ENCODE assay signal across 7 cellular contexts in the genomic region with DNA sequence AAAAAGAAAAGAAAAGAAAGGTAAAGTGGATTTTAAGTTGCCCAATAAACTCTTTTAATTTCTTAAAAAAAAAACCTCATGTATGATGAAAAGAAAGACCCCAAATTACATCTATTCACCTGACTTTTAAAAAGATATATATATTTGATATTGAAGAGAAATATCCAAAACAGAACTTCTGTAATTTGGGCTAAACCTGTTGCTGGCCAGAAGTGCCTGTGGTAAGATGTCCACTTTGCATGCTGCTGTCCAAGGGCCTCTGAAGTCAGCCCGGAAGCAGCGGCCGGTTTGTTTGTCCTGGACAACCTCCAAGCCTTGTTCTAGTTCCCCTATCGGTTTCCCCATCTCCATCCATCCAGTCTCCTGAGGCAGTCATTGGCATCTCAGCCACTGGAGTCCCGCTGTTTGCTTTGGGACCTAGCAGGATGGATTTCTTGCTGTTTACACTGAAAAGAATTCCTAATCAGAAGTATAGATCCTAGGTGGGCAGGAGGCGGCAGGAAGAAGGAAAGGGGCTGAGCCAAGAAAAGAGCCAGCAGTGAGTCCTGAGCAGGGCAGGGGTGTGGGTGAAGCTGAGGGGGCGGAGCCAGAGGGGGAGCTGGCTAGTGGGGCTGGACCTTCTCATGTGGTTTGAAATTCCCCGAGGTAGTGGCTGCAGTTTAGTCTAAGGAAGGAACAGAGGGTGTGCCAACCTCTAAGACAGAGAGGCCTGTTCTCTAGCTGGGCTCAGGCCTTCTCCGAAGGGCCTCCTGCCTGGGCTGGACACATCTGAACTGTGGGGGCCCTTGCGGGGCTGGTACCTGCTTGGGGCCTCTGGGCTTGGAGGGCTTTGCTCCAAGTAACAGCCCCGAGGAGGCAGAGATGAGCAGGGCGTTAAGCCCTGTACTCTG. TPM values are rescaled to one million over a fixed set of nuclear protein-coding genes. Genes with fewer than 3 reads are reported as not detected.
DNase-seq lines count a peak whose midpoint lies in the region; ATAC-seq and TF ChIP-seq lines count a peak whose summit lies in the region.

No MANE protein-coding gene starts in this region.

- intact Hi-C loops in IMR-90 (cut with micrococcal nuclease) (no loop called here), tibial artery (cut with DNase I; ENCODE audit: low total_unique reads) (no loop called here)

- CTCF ChIA-PET in IMR-90 (lab: Yijun Ruan, JAX): no interaction called here

- no peaks in the 10 kb centered on the region for H4K20me1 ChIP-seq in IMR-90 (ENCODE audit: insufficient read depth, low read length)

- H3K36me3 ChIP-seq in IMR-90 (ENCODE audit: control insufficient read depth, insufficient read depth, low read length) (no peaks in the 10 kb centered on the region), WERI-Rb-1 (no peaks in the 10 kb centered on the region), tibial artery (no peaks in the 10 kb centered on the region)

- H2AK9ac ChIP-seq in IMR-90 (replicated peaks; ENCODE audit: low read depth, low read length, poor library complexity): no peak overlapping the region

- no peak overlapping the region for H4K5ac ChIP-seq in IMR-90 (ENCODE audit: low read depth, low read length)

- ATAC-seq in IMR-90 (ENCODE audit: low read depth): peak; percentile 87

- no peak overlapping the region for H4K91ac ChIP-seq in IMR-90 (ENCODE audit: insufficient read depth, low read depth, low read length)

- H3K23ac ChIP-seq in IMR-90 (ENCODE audit: low read depth, low read length): no peak overlapping the region

- H4K8ac ChIP-seq in IMR-90 (ENCODE audit: low read depth in 2 of 2, low read length in 2 of 2): peak overlapping the region in 1 of 2 experiments; percentile 30; a peak in 1 of 4 replicates

- H3K9me3 ChIP-seq in IMR-90 (ENCODE audit: control insufficient read depth, insufficient read depth, low read length): no peaks in the 10 kb centered on the region
- H3K9me3 ChIP-seq in WERI-Rb-1 (ENCODE audit: severe bottlenecking): peaks cover 4% of the 10 kb centered on the region
- H3K9me3 ChIP-seq in tibial artery: no peaks in the 10 kb centered on the region

- H3K79me1 ChIP-seq in IMR-90 (ENCODE audit: low read depth in 1 of 2, low read length in 2 of 2): no peaks in the 10 kb centered on the region

- H3K56ac ChIP-seq in IMR-90 (ENCODE audit: extremely low read depth, insufficient read depth, low read length): no peak overlapping the region

- no peak overlapping the region for H2BK20ac ChIP-seq in IMR-90 (ENCODE audit: low read depth, low read length)

- no peak overlapping the region for H3K14ac ChIP-seq in IMR-90 (replicated peaks; ENCODE audit: low read depth, low read length)

- H2BK15ac ChIP-seq in IMR-90 (ENCODE audit: low read depth, low read length): no peak overlapping the region

- WGBS in IMR-90 (ENCODE audit: extremely low coverage in 2 of 2, insufficient read length in 1 of 2), 2 experiments: 92% methylated on average over 2 of the region's 12 CpGs; no CpG with 5 or more reads in 1 of the 2 experiments

- TF ChIP-seq POLR2A in IMR-90 (IDR thresholded peaks at IDR 0.05; ENCODE audit: low read depth, low read length): no peak

- H3K4me1 ChIP-seq in IMR-90 (ENCODE audit: control insufficient read depth, insufficient read depth, low read length) (no peaks in the 10 kb centered on the region; the same call in 1 of the 2 replicates), tibial artery (peaks cover 0 to 21% (median 1%) of the 10 kb centered on the region in 4 donors)

- no TSS peak for BruUV-seq in IMR-90 (replicated peaks; lab: Mats Ljungman, UMichigan)

- dilution Hi-C loops in IMR-90 (cut with HindIII; ENCODE audit: low sequenced_read_pairs, unreplicated experiment): no loop called here

- H3K4ac ChIP-seq in IMR-90 (ENCODE audit: low read depth, low read length): 0 out of 2 replicates have a peak overlapping the region, but pooled peaks have one; percentile 0

- DNase-seq in IMR-90 (peak; percentile 82), WERI-Rb-1 (peak; percentile 44), hippocampal formation (lab: John Stamatoyannopoulos, UW) (peak; percentile 46 to 69), tibial artery (peak; percentile 44 to 66), activated gamma-delta T cell treated with Interleukin-2 at 50 U/mL for 16 hours (no peak)
- DNase-seq in stimulated activated CD4-positive, alpha-beta T cell treated with anti-CD3 and anti-CD28 coated beads, Interleukin-4, amount 100 ng/mL, for 1 hour: no peak
- DNase-seq in stimulated activated naive CD4-positive, alpha-beta T cell treated with Interleukin-2 at 50 U/mL for 16 hours (lab: John Stamatoyannopoulos, UW): no peak

- no peak overlapping the region for H2AK5ac ChIP-seq in IMR-90 (ENCODE audit: low read depth, low read length)

- no peak overlapping the region for H3K18ac ChIP-seq in IMR-90 (ENCODE audit: low read depth, low read length)

- in situ Hi-C loops in IMR-90 (cut with MboI; ENCODE audit: low sequenced_read_pairs): no loop called here

- H2BK120ac ChIP-seq in IMR-90 (ENCODE audit: low read depth, low read length): no peak overlapping the region

- POLR2A ChIA-PET in IMR-90 (lab: Charles Lee; ENCODE audit: unreplicated experiment): no interaction called here

- H2BK5ac ChIP-seq in IMR-90 (ENCODE audit: low read depth, low read length, poor library complexity, severe bottlenecking): no peak overlapping the region

- peaks cover 9% of the 10 kb centered on the region; the same call in 1 of the 2 replicates for H3K9me1 ChIP-seq in IMR-90 (ENCODE audit: insufficient read depth, low read length)

- TF ChIP-seq CTCF in IMR-90 (conservative IDR thresholded peaks at IDR 0.05; ENCODE audit: low read depth, low read length) (no peak), WERI-Rb-1 (IDR thresholded peaks at IDR 0.05; ENCODE audit: low read depth, low read length) (no peak), tibial artery (IDR thresholded peaks at IDR 0.05) (no peak)

- H3K4me3 ChIP-seq in IMR-90 (ENCODE audit: insufficient read depth, low read depth, low read length): no peak overlapping the region
- no peak overlapping the region for H3K4me3 ChIP-seq in WERI-Rb-1 (ENCODE audit: low read depth, low read length)
- H3K4me3 ChIP-seq in tibial artery: no peak overlapping the region

- peaks cover 42% of the 10 kb centered on the region for H3K27me3 ChIP-seq in IMR-90 (ENCODE audit: control insufficient read depth, insufficient read depth, low read length)
- H3K27me3 ChIP-seq in WERI-Rb-1 (ENCODE audit: insufficient read depth, low read depth, severe bottlenecking): no peaks in the 10 kb centered on the region
- peaks cover 0 to 85% of the 10 kb centered on the region in 2 donors for H3K27me3 ChIP-seq in tibial artery

- H3K27ac ChIP-seq in IMR-90 (ENCODE audit: insufficient read depth, low read length): no peak overlapping the region
- H3K27ac ChIP-seq in WERI-Rb-1: no peak overlapping the region
- H3K27ac ChIP-seq in tibial artery: no peak overlapping the region

- no peak overlapping the region for H3K9ac ChIP-seq in IMR-90 (ENCODE audit: low read depth, low read length)

- no peak for TF ChIP-seq RAD21 in IMR-90 (IDR thresholded peaks at IDR 0.05; ENCODE audit: low read length)

- no peak overlapping the region for H3K4me2 ChIP-seq in IMR-90 (ENCODE audit: low read depth, low read length)

- peak overlapping the region; percentile 86 for H2AFZ ChIP-seq in IMR-90 (replicated peaks; ENCODE audit: low read length, poor library complexity)

TF ChIP-seq in IMR-90, 13 proteins besides CTCF, POLR2A, EP300 and RAD21:
- TF ChIP-seq NFE2L2 (IDR thresholded peaks at IDR 0.05; ENCODE audit: low read depth, low read length) (no peak), CHD1 (IDR thresholded peaks at IDR 0.05; ENCODE audit: low read depth, low read length) (no peak), CEBPB (IDR thresholded peaks at IDR 0.05; ENCODE audit: low read depth, low read length) (0 out of 2 replicates have a peak, but pooled peaks have one; percentile 2), FOS (IDR thresholded peaks at IDR 0.05; ENCODE audit: low read depth, low read length) (no peak), RFX5 (IDR thresholded peaks at IDR 0.05; ENCODE audit: low read depth, low read length) (no peak), MAFK (IDR thresholded peaks at IDR 0.05; ENCODE audit: low read depth, low read length) (no peak), SMC3 (IDR thresholded peaks at IDR 0.05; ENCODE audit: low read depth, low read length) (no peak), RCOR1 (IDR thresholded peaks at IDR 0.05; ENCODE audit: insufficient replicate concordance, low read length) (peak; percentile 71)

RNA-seq across cellular contexts. Expression of a gene that starts 3.3 kb away (rescaled TPM):
- total RNA-seq in IMR-90 (2012; rRNA removed): not detected in 2 replicates
- polyA plus RNA-seq in IMR-90 (2012; rRNA removed): not detected in 2 replicates
- not detected in 2 replicates for polyA plus RNA-seq in IMR-90 (2012; cell fraction: cytosol; rRNA removed)
- not detected in 2 replicates for polyA plus RNA-seq in IMR-90 (2012; cell fraction: nucleus; rRNA removed; ENCODE audit: low replicate concordance)

RNA-seq across cellular contexts. Expression of a gene that starts 56.5 kb away (rescaled TPM):
- total RNA-seq in IMR-90 (2012; rRNA removed): 5.9 and 8.6 TPM in 2 replicates
- 4.0 and 4.2 TPM in 2 replicates for polyA plus RNA-seq in IMR-90 (2012; rRNA removed)
- 2.1 and 4.0 TPM in 2 replicates for polyA plus RNA-seq in IMR-90 (2012; cell fraction: cytosol; rRNA removed)
- 1.7 and 4.2 TPM in 2 replicates for polyA plus RNA-seq in IMR-90 (2012; cell fraction: nucleus; rRNA removed; ENCODE audit: low replicate concordance)

Comparison
In these comparisons a context has a peak if more than half of its experiments do, and no peak if none do; other contexts are left out.
1. DNase-seq: peak in IMR-90 (single experiment), WERI-Rb-1 (single experiment), hippocampal formation (2 of 2) and tibial artery (2 of 2); none in activated gamma-delta T cell treated with Interleukin-2 at 50 U/mL for 16 hours (single experiment), stimulated activated CD4-positive, alpha-beta T cell treated with anti-CD3 and anti-CD28 coated beads, Interleukin-4, amount 100 ng/mL, for 1 hour (single experiment) and stimulated activated naive CD4-positive, alpha-beta T cell treated with Interleukin-2 at 50 U/mL for 16 hours (single experiment).